ENCODE assay signal across 24 cellular contexts in genomic region chr1:63032171-63032570, GRCh38.
"Had no signal": no experiment of that assay in that cellular context is flagged by ENCODE, and none has a peak within 500 bp of the region (broad histone marks: within the 10 kb centered on the region; RNA-seq: fewer than 3 reads in every experiment).

No MANE protein-coding gene starts in this region.

- H3K4me1 Mint-ChIP-seq: mesothelial cell of epicardium had no signal

- H3K9me3 ChIP-seq: gastrocnemius medialis, left lung, lower lobe of right lung, mucosa of descending colon had no signal

- H3K4me3 Mint-ChIP-seq: mesothelial cell of epicardium had no signal

- H3K27ac ChIP-seq: coronary artery, dorsolateral prefrontal cortex, esophagus muscularis mucosa, gastrocnemius medialis, heart right ventricle, left lung, lower lobe of right lung had no signal

- H3K27me3 ChIP-seq: gastrocnemius medialis, left lung had no signal

- H3K4me1 ChIP-seq: esophagus muscularis mucosa, gastrocnemius medialis, heart right ventricle, left lung, lower lobe of right lung had no signal

- H3K4me3 ChIP-seq: coronary artery, dorsolateral prefrontal cortex, esophagus muscularis mucosa, gastrocnemius medialis, heart right ventricle, left lung, lower lobe of right lung, mucosa of descending colon had no signal

- H3K27ac Mint-ChIP-seq: mesothelial cell of epicardium had no signal

- H3K36me3 Mint-ChIP-seq: mesothelial cell of epicardium had no signal

- FAIRE-seq: colon, endothelial cell of umbilical vein, islet of Langerhans, keratinocyte had no signal

- ATAC-seq: gastrocnemius medialis, heart right ventricle, left lung, left ventricle myocardium superior, lower lobe of right lung, mucosa of descending colon had no signal

- DNase-seq: dermis blood vessel endothelial cell; dorsolateral prefrontal cortex; effector CD4-positive, alpha-beta T cell; effector memory CD4-positive, alpha-beta T cell; foreskin fibroblast; foreskin melanocyte; gastrocnemius medialis; glutamatergic neuron; head of caudate nucleus; heart right ventricle; hippocampal formation; kidney glomerular epithelial cell; left lung; left ventricle myocardium superior; lower lobe of right lung; mesenchymal stem cell; mucosa of descending colon had no signal

- H3K36me3 ChIP-seq: esophagus muscularis mucosa, gastrocnemius medialis, heart right ventricle, left lung, lower lobe of right lung had no signal
